In the genomic region with DNA sequence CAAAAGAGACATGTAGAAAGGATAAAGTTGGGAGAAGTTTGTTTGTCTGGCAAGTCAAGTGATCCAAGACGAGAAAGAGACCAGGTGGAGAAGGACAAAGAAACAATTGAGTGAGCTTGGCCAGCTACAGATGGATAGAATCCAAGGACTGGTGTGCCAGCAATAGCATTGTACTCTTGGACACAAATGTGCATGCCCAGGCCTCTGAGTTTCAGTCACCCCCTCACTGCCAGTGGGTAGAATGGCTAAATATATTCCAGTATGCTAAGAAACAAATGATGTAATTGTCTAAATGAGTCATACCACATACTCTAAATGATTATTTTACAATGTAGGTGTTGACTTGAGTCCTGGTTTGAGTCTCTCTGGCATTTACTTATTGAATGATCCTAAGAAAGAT, we compare ENCODE assay signal across 1 cellular context.
TF ChIP-seq lines count a peak whose summit lies in the region.

No MANE protein-coding gene starts in this region.

TF ChIP-seq in WTC11, 78 proteins besides CTCF, POLR2A, EP300 and RAD21 (continued from another document):
- TF ChIP-seq, protein P1, sequence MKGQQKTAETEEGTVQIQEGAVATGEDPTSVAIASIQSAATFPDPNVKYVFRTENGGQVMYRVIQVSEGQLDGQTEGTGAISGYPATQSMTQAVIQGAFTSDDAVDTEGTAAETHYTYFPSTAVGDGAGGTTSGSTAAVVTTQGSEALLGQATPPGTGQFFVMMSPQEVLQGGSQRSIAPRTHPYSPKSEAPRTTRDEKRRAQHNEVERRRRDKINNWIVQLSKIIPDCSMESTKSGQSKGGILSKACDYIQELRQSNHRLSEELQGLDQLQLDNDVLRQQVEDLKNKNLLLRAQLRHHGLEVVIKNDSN (CRISPR knock-in tag; IDR thresholded peaks at IDR 0.05): no peak
- TF ChIP-seq ZNF138 (CRISPR knock-in tag; conservative IDR thresholded peaks at IDR 0.05): no peak
- TF ChIP-seq, protein P2, sequence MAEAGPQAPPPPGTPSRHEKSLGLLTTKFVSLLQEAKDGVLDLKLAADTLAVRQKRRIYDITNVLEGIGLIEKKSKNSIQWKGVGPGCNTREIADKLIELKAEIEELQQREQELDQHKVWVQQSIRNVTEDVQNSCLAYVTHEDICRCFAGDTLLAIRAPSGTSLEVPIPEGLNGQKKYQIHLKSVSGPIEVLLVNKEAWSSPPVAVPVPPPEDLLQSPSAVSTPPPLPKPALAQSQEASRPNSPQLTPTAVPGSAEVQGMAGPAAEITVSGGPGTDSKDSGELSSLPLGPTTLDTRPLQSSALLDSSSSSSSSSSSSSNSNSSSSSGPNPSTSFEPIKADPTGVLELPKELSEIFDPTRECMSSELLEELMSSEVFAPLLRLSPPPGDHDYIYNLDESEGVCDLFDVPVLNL (CRISPR knock-in tag; IDR thresholded peaks at IDR 0.05; ENCODE audit: borderline replicate concordance, low read depth): no peak
- TF ChIP-seq, protein P3, sequence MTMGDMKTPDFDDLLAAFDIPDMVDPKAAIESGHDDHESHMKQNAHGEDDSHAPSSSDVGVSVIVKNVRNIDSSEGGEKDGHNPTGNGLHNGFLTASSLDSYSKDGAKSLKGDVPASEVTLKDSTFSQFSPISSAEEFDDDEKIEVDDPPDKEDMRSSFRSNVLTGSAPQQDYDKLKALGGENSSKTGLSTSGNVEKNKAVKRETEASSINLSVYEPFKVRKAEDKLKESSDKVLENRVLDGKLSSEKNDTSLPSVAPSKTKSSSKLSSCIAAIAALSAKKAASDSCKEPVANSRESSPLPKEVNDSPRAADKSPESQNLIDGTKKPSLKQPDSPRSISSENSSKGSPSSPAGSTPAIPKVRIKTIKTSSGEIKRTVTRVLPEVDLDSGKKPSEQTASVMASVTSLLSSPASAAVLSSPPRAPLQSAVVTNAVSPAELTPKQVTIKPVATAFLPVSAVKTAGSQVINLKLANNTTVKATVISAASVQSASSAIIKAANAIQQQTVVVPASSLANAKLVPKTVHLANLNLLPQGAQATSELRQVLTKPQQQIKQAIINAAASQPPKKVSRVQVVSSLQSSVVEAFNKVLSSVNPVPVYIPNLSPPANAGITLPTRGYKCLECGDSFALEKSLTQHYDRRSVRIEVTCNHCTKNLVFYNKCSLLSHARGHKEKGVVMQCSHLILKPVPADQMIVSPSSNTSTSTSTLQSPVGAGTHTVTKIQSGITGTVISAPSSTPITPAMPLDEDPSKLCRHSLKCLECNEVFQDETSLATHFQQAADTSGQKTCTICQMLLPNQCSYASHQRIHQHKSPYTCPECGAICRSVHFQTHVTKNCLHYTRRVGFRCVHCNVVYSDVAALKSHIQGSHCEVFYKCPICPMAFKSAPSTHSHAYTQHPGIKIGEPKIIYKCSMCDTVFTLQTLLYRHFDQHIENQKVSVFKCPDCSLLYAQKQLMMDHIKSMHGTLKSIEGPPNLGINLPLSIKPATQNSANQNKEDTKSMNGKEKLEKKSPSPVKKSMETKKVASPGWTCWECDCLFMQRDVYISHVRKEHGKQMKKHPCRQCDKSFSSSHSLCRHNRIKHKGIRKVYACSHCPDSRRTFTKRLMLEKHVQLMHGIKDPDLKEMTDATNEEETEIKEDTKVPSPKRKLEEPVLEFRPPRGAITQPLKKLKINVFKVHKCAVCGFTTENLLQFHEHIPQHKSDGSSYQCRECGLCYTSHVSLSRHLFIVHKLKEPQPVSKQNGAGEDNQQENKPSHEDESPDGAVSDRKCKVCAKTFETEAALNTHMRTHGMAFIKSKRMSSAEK (CRISPR knock-in tag; IDR thresholded peaks at IDR 0.05; ENCODE audit: borderline replicate concordance): no peak
- TF ChIP-seq, protein P4, sequence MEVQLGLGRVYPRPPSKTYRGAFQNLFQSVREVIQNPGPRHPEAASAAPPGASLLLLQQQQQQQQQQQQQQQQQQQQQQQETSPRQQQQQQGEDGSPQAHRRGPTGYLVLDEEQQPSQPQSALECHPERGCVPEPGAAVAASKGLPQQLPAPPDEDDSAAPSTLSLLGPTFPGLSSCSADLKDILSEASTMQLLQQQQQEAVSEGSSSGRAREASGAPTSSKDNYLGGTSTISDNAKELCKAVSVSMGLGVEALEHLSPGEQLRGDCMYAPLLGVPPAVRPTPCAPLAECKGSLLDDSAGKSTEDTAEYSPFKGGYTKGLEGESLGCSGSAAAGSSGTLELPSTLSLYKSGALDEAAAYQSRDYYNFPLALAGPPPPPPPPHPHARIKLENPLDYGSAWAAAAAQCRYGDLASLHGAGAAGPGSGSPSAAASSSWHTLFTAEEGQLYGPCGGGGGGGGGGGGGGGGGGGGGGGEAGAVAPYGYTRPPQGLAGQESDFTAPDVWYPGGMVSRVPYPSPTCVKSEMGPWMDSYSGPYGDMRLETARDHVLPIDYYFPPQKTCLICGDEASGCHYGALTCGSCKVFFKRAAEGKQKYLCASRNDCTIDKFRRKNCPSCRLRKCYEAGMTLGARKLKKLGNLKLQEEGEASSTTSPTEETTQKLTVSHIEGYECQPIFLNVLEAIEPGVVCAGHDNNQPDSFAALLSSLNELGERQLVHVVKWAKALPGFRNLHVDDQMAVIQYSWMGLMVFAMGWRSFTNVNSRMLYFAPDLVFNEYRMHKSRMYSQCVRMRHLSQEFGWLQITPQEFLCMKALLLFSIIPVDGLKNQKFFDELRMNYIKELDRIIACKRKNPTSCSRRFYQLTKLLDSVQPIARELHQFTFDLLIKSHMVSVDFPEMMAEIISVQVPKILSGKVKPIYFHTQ (CRISPR knock-in tag; IDR thresholded peaks at IDR 0.05): no peak
- TF ChIP-seq NFE2L1 (CRISPR knock-in tag; IDR thresholded peaks at IDR 0.05): no peak
- no peak for TF ChIP-seq ELF4 (CRISPR knock-in tag; IDR thresholded peaks at IDR 0.05; ENCODE audit: low read depth)
